ENCODE assay signal across 8 cellular contexts in the genomic region with DNA sequence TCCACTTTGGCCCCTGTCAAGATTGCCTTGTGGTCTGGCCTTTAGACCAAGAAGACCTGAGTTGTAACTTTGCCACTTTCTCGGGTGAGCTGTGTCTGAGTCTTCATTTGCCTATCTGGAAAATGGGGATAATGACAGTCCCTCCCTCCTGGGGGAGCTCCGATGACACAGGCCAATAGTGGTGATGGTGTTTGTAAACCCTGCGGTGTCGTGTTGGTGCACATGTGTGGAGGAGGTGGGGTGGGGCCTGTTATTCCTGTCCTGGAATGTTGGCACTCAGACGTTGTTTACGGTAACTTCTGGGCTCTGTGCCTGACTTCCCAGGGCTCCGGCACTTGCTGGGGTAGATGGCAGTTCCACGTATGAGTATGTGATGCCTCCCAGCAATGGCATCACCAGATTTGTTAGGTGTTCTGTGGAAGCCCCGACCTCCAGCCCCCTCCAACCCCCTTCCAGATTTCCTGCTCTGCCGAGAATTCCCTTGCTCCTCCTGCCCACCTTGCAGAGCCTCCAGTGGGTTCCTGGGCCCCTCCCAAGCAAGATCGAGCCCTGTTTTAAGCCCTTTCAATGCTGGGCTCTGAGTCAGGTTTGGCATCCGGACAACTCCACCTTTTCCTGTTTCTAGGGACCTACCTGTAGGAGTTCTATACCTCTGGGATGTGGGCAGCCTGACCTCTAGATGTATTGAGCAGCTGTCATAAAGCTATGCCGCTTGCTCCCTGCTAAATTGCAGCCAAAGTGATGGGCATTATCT. TPM values are rescaled to one million over a fixed set of nuclear protein-coding genes. Genes with fewer than 3 reads are reported as not detected.
DNase-seq lines count a peak whose midpoint lies in the region; ATAC-seq and TF ChIP-seq lines count a peak whose summit lies in the region.

No MANE protein-coding gene starts in this region.

- no peak overlapping the region for H2BK120ac ChIP-seq in mesendoderm (ENCODE audit: low read depth, low read length)

- H3K27ac ChIP-seq in adrenal gland: peak overlapping the region in 2 of 5 donors; percentile 12 to 74
- H3K27ac ChIP-seq in heart left ventricle: peak overlapping the region in 7 of 12 donors; percentile 8 to 69 (median 58)
- no peak overlapping the region for H3K27ac ChIP-seq in mesendoderm (ENCODE audit: low read depth, low read length)

- H3K9me3 ChIP-seq in adrenal gland (replicated peaks in 1 of 3) (no peaks in the 10 kb centered on the region), heart left ventricle (no peaks in the 10 kb centered on the region)

- H3K56ac ChIP-seq in mesendoderm (ENCODE audit: low read length): no peak overlapping the region

- TF ChIP-seq POLR2A in adrenal gland (IDR thresholded peaks at IDR 0.05) (no peak), heart left ventricle (IDR thresholded peaks at IDR 0.05) (no peak)

- no peak overlapping the region for H4K5ac ChIP-seq in mesendoderm (ENCODE audit: low read length)

- H3K36me3 ChIP-seq in adrenal gland (replicated peaks in 1 of 2): no peaks in the 10 kb centered on the region
- H3K36me3 ChIP-seq in heart left ventricle: no peaks in the 10 kb centered on the region
- no peaks in the 10 kb centered on the region for H3K36me3 ChIP-seq in mesendoderm (ENCODE audit: control insufficient read depth, insufficient read depth, low read length)

- intact Hi-C loops in adrenal gland (cut with DNase I): no loop called here
- intact Hi-C loops in heart left ventricle (cut with DNase I): no loop called here
- intact Hi-C loops in sciatic nerve (cut with DNase I): no loop called here

- H4K8ac ChIP-seq in mesendoderm (ENCODE audit: low read depth, low read length): no peak overlapping the region

- no peak overlapping the region for H3K23ac ChIP-seq in mesendoderm (ENCODE audit: low read length)

- no peaks in the 10 kb centered on the region for H3K79me1 ChIP-seq in mesendoderm (ENCODE audit: low read length)

- no peak overlapping the region for H2AK5ac ChIP-seq in mesendoderm (ENCODE audit: low read length)

- no peak overlapping the region for H2BK5ac ChIP-seq in mesendoderm (ENCODE audit: low read length)

- TF ChIP-seq CTCF in adrenal gland (IDR thresholded peaks at IDR 0.05) (no peak), heart left ventricle (IDR thresholded peaks at IDR 0.05) (no peak)

- ATAC-seq in heart left ventricle (peak; percentile 96 to 99 (median 98)), sciatic nerve (peak; percentile 79), HG02970 (IDR thresholded peaks at IDR 0.05; ENCODE audit: low FRiP score, unreplicated experiment) (no peak), GM18867 (IDR thresholded peaks at IDR 0.05; ENCODE audit: unreplicated experiment) (no peak)

- H3K4me3 ChIP-seq in adrenal gland: no peak overlapping the region
- H3K4me3 ChIP-seq in heart left ventricle: peak overlapping the region in 2 of 12 donors; percentile 8 to 11
- no peak overlapping the region for H3K4me3 ChIP-seq in mesendoderm (ENCODE audit: low read length)

- H3K18ac ChIP-seq in mesendoderm (ENCODE audit: low read length): no peak overlapping the region

- H3K9ac ChIP-seq in mesendoderm (ENCODE audit: low read length): no peak overlapping the region

- H3K4me1 ChIP-seq in adrenal gland (replicated peaks in 1 of 2) (no peaks in the 10 kb centered on the region), heart left ventricle (peaks cover 0 to 24% (median 17%) of the 10 kb centered on the region in 12 donors), mesendoderm (ENCODE audit: control insufficient read depth, low read depth, low read length) (no peaks in the 10 kb centered on the region)

- H2BK15ac ChIP-seq in mesendoderm (replicated peaks; ENCODE audit: low read depth): no peak overlapping the region

- no peaks in the 10 kb centered on the region for H3K79me2 ChIP-seq in mesendoderm (ENCODE audit: control insufficient read depth, insufficient read depth, low read length)

- H3K27me3 ChIP-seq in adrenal gland: peaks cover 5% of the 10 kb centered on the region
- H3K27me3 ChIP-seq in heart left ventricle: no peaks in the 10 kb centered on the region
- no peaks in the 10 kb centered on the region for H3K27me3 ChIP-seq in mesendoderm (ENCODE audit: insufficient read depth, low read length, poor library complexity)

- peak; percentile 93 for DNase-seq in GM03348 (ENCODE audit: low spot score)
- DNase-seq in adrenal gland: peak in 6 of 7 donors; percentile 66 to 88 (median 78)
- peak; percentile 74 to 90 (median 82) for DNase-seq in heart left ventricle
- peak; percentile 70 for DNase-seq in sciatic nerve (ENCODE audit: low spot score)
- DNase-seq in cerebellar cortex (ENCODE audit: low spot score): no peak
- DNase-seq in mesendoderm: no peak

- no peak overlapping the region for H3K4me2 ChIP-seq in mesendoderm (ENCODE audit: low read length)

- WGBS in adrenal gland, 4 donors: 25 to 46% (median 44%) methylated on average over 11 to 13 of the region's 13 CpGs
- WGBS in heart left ventricle, 4 donors: 15 to 26% (median 19%) methylated on average over 13 of the region's 13 CpGs
- no CpG with 5 or more reads among the region's 13 CpGs for WGBS in mesendoderm (ENCODE audit: extremely low coverage, insufficient coverage, low lambda C conversion rate)

- no peak overlapping the region for H3K4ac ChIP-seq in mesendoderm (ENCODE audit: low read depth, low read length)

RNA-seq across cellular contexts. Expression of a gene that starts 31.4 kb away (rescaled TPM):
- 1 to 10 TPM in 6 of 8 donors, under 1 TPM in 2; 0.24 to 6.5 (median 2.4) TPM for total RNA-seq in adrenal gland
- polyA plus RNA-seq in adrenal gland: 1 to 10 TPM; 1.4 to 4.0 (median 2.2) TPM
- total RNA-seq in heart left ventricle: 1 to 10 TPM in 6 of 9 donors, under 1 TPM in 3; 0.40 to 4.3 (median 1.4) TPM
- polyA plus RNA-seq in heart left ventricle: 1 to 10 TPM in 1 of 2 donors, under 1 TPM in 1; 0.61 to 1.3 TPM
- total RNA-seq in sciatic nerve: 40.3 TPM
- polyA plus RNA-seq in mesendoderm (2013, experiment 1 of 2): 0.03 TPM
- 0.04 TPM for polyA plus RNA-seq in mesendoderm (2013, experiment 2 of 2)

Comparison
In these comparisons a context has a peak if more than half of its experiments do, and no peak if none do; other contexts are left out.
1. DNase-seq: peak in GM03348 (single experiment), adrenal gland (6 of 7), heart left ventricle (5 of 5) and sciatic nerve (single experiment); none in cerebellar cortex (single experiment) and mesendoderm (single experiment).
2. ATAC-seq: peak in heart left ventricle (4 of 4) and sciatic nerve (single experiment); none in HG02970 (single experiment) and GM18867 (single experiment).